In genomic region chr2:235078914-235079472, GRCh38 we compare ENCODE assay signal across 1 cellular context.
A peak's percentile ranks its signal among the peaks of the same experiment; 100 is the strongest.
TF ChIP-seq lines count a peak whose summit lies in the region.

No MANE protein-coding gene starts in this region.

TF ChIP-seq in HepG2, 621 proteins besides CTCF, POLR2A, EP300 and RAD21 (continued from another document and continues in another):
- TF ChIP-seq TFAP4 (IDR thresholded peaks at IDR 0.05; ENCODE audit: borderline replicate concordance, low read depth) (no peak), HNRNPK (IDR thresholded peaks at IDR 0.05; ENCODE audit: low read depth, low read length, poor library complexity, severe bottlenecking) (no peak), UBTF (CRISPR knock-in tag; IDR thresholded peaks at IDR 0.05) (no peak), IKZF4 (CRISPR knock-in tag; IDR thresholded peaks at IDR 0.05; ENCODE audit: borderline replicate concordance, low read depth, not compliant biosample characterization) (no peak), SRSF1 (optimal IDR thresholded peaks at IDR 0.05; ENCODE audit: low read depth, low read length) (no peak), ONECUT2 (CRISPR knock-in tag; IDR thresholded peaks at IDR 0.05) (no peak), EED (CRISPR knock-in tag; IDR thresholded peaks at IDR 0.05) (no peak), RBAK (CRISPR knock-in tag; IDR thresholded peaks at IDR 0.05) (no peak), PPARG (CRISPR knock-in tag; conservative IDR thresholded peaks at IDR 0.05) (no peak), ATM (IDR thresholded peaks at IDR 0.05; ENCODE audit: borderline replicate concordance) (peak; percentile 69; the same call in 1 of the 2 replicates), MIER2 (CRISPR knock-in tag; IDR thresholded peaks at IDR 0.05) (no peak), HOXA7 (CRISPR knock-in tag; IDR thresholded peaks at IDR 0.05) (no peak), KAT8 (CRISPR knock-in tag; IDR thresholded peaks at IDR 0.05) (no peak), NCOA2 (CRISPR knock-in tag; IDR thresholded peaks at IDR 0.05) (no peak), LCORL (IDR thresholded peaks at IDR 0.05) (peak; percentile 79; the same call in 1 of the 2 replicates), LCORL (CRISPR knock-in tag; IDR thresholded peaks at IDR 0.05) (no peak), ZNF737 (CRISPR knock-in tag; IDR thresholded peaks at IDR 0.05; ENCODE audit: borderline replicate concordance) (no peak), CEBPB (IDR thresholded peaks at IDR 0.05; ENCODE audit: borderline replicate concordance, low read depth, low read length) (no peak), RELA (CRISPR knock-in tag; IDR thresholded peaks at IDR 0.05) (no peak), CSRNP2 (CRISPR knock-in tag; conservative IDR thresholded peaks at IDR 0.05; ENCODE audit: low read depth) (no peak), BRF2 (CRISPR knock-in tag; IDR thresholded peaks at IDR 0.05) (no peak), MED8 (CRISPR knock-in tag; IDR thresholded peaks at IDR 0.05; ENCODE audit: insufficient replicate concordance) (no peak), ZBTB40 (IDR thresholded peaks at IDR 0.05) (peak; percentile 39; the same call in 1 of the 2 replicates), ZBTB40 (CRISPR knock-in tag; IDR thresholded peaks at IDR 0.05) (no peak), ZFP36 (IDR thresholded peaks at IDR 0.05; ENCODE audit: borderline replicate concordance, low read depth, low read length, partially characterized antibody) (no peak), ZNF234 (CRISPR knock-in tag; conservative IDR thresholded peaks at IDR 0.05) (no peak), NFIB (CRISPR knock-in tag; IDR thresholded peaks at IDR 0.05; ENCODE audit: borderline replicate concordance) (no peak), ZNF776 (CRISPR knock-in tag; IDR thresholded peaks at IDR 0.05) (no peak), ZNF251 (CRISPR knock-in tag; IDR thresholded peaks at IDR 0.05) (no peak), ZNF646 (CRISPR knock-in tag; IDR thresholded peaks at IDR 0.05) (peak; percentile 61; the same call in 1 of the 2 replicates), SRY (CRISPR knock-in tag; IDR thresholded peaks at IDR 0.05) (no peak)
- TF ChIP-seq, protein P1, sequence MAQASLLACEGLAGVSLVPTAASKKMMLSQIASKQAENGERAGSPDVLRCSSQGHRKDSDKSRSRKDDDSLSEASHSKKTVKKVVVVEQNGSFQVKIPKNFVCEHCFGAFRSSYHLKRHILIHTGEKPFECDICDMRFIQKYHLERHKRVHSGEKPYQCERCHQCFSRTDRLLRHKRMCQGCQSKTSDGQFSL (CRISPR knock-in tag; IDR thresholded peaks at IDR 0.05), result no peak
- TF ChIP-seq, protein P2, sequence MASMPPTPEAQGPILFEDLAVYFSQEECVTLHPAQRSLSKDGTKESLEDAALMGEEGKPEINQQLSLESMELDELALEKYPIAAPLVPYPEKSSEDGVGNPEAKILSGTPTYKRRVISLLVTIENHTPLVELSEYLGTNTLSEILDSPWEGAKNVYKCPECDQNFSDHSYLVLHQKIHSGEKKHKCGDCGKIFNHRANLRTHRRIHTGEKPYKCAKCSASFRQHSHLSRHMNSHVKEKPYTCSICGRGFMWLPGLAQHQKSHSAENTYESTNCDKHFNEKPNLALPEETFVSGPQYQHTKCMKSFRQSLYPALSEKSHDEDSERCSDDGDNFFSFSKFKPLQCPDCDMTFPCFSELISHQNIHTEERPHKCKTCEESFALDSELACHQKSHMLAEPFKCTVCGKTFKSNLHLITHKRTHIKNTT (CRISPR knock-in tag; IDR thresholded peaks at IDR 0.05), result no peak
